ENCODE assay signal across 9 cellular contexts in the genomic region with DNA sequence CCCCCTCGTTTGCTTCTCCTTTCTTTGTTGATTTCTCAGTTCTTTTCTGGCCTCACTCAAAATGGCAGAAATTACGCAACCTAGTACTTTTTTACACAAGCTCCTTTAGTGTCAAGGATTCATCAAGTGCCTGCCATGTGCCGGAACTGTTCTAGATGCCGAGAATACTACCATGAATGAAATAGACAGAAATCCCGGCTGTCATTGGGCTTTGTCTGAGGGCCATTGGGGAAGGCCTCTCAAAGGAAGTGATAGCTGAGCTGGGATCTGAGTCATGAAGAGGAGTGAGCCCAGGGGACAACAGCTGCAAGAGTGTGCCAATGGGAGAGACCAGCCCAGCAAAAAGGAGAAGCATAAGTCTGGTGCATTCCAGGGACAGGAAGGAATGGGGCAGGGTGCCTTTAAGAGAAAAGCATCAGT. TPM values are rescaled to one million over a fixed set of nuclear protein-coding genes. Genes with fewer than 3 reads are reported as not detected.
DNase-seq lines count a peak whose midpoint lies in the region; ATAC-seq, FAIRE-seq and TF ChIP-seq lines count a peak whose summit lies in the region.
"Had no signal": no experiment of that assay in that cellular context is flagged by ENCODE, and none has a peak within 500 bp of the region (broad histone marks: within the 10 kb centered on the region; RNA-seq: fewer than 3 reads in every experiment).

No MANE protein-coding gene starts in this region.

- no peaks in the 10 kb centered on the region for H3K79me2 ChIP-seq in OCI-LY7 (ENCODE audit: insufficient read depth, low read depth, low read length)

- H3K27me3 ChIP-seq in SJCRH30, result no peaks in the 10 kb centered on the region
- no peaks in the 10 kb centered on the region for H3K27me3 ChIP-seq in foreskin keratinocyte
- H3K27me3 ChIP-seq in pancreas, result no peaks in the 10 kb centered on the region

- TF ChIP-seq POLR2A in H54 (IDR thresholded peaks at IDR 0.05; ENCODE audit: low read depth, low read length), result no peak

- H3K27ac Mint-ChIP-seq in activated naive CD8-positive, alpha-beta T cell treated with anti-CD3 and anti-CD28 coated beads for 36 hours, result no peak overlapping the region

- DNase-seq in H54 (ENCODE audit: insufficient read length, low spot score) (peak; percentile 50), SJCRH30 (peak; percentile 99 to 100), foreskin keratinocyte (peak; percentile 54 to 80), pancreas (peak in 1 of 6 donors; percentile 41), NCI-H1436 treated with DMSO at 0.1 percent for 48 hours (lab: John Stamatoyannopoulos, UW) (no peak), NCI-H2171 (lab: John Stamatoyannopoulos, UW) (no peak), OCI-LY7 (ENCODE audit: low spot score) (no peak)
- DNase-seq in activated naive CD8-positive, alpha-beta T cell treated with anti-CD3 and anti-CD28 coated beads for 36 hours, result no peak

- H2AFZ ChIP-seq in OCI-LY7 (ENCODE audit: low read length), result no peak overlapping the region

- CTCF ChIA-PET in OCI-LY7 (lab: Charles Lee; ENCODE audit: unreplicated experiment), result no interaction called here

- FAIRE-seq in H54 (lab: Jason Lieb, UNC), result peak; percentile 79
- no peak for FAIRE-seq in pancreas (lab: Jason Lieb, UNC)

- 79 to 81% methylated on average over 5 of the region's 5 CpGs for WGBS in pancreas, 2 donors

- peak overlapping the region; percentile 96 for H3K27ac ChIP-seq in SJCRH30
- H3K27ac ChIP-seq in foreskin keratinocyte, result peak overlapping the region; percentile 54
- H3K27ac ChIP-seq in pancreas, result peak overlapping the region in 3 of 4 donors; percentile 65 to 87 (median 79)
- no peak overlapping the region for H3K27ac ChIP-seq in OCI-LY7 (ENCODE audit: low read depth, low read length, poor library complexity, severe bottlenecking)

- H3K9me3 Mint-ChIP-seq in activated naive CD8-positive, alpha-beta T cell treated with anti-CD3 and anti-CD28 coated beads for 36 hours, result peaks cover 1% of the 10 kb centered on the region

- H3K9me3 ChIP-seq in SJCRH30 (replicated peaks) (no peaks in the 10 kb centered on the region), pancreas (no peaks in the 10 kb centered on the region), OCI-LY7 (ENCODE audit: low read length) (no peaks in the 10 kb centered on the region)

- intact Hi-C loops in pancreas (cut with DNase I), result no loop called here
- intact Hi-C loops in OCI-LY7 (cut with micrococcal nuclease; ENCODE audit: unreplicated experiment), result no loop called here

- H3K4me1 ChIP-seq in SJCRH30, result peaks cover 29% of the 10 kb centered on the region
- H3K4me1 ChIP-seq in foreskin keratinocyte, result peaks cover 30% of the 10 kb centered on the region
- peaks cover 5 to 18% (median 5%) of the 10 kb centered on the region in 3 donors for H3K4me1 ChIP-seq in pancreas
- no peaks in the 10 kb centered on the region for H3K4me1 ChIP-seq in OCI-LY7 (ENCODE audit: insufficient read depth, low read length, poor library complexity, severe bottlenecking)

- ATAC-seq in foreskin keratinocyte (peak; percentile 49), pancreas (peak in 3 of 4 donors; percentile 49 to 78 (median 55))

- no peaks in the 10 kb centered on the region for H3K9me2 ChIP-seq in OCI-LY7 (ENCODE audit: insufficient read depth, low read length)

- H3K36me3 Mint-ChIP-seq in activated naive CD8-positive, alpha-beta T cell treated with anti-CD3 and anti-CD28 coated beads for 36 hours, result no peaks in the 10 kb centered on the region
- H3K36me3 Mint-ChIP-seq: IgD-negative memory B cell had no signal

- TF ChIP-seq CTCF in foreskin keratinocyte (conservative IDR thresholded peaks at IDR 0.05) (no peak), pancreas (IDR thresholded peaks at IDR 0.05) (no peak), OCI-LY7 (conservative IDR thresholded peaks at IDR 0.05; ENCODE audit: low read length) (no peak)

- H4K20me1 ChIP-seq in OCI-LY7 (ENCODE audit: insufficient read depth, low read length), result no peaks in the 10 kb centered on the region

- H3K36me3 ChIP-seq in SJCRH30 (no peaks in the 10 kb centered on the region), pancreas (no peaks in the 10 kb centered on the region), OCI-LY7 (ENCODE audit: insufficient read depth, low read length) (no peaks in the 10 kb centered on the region)

- H3K27me3 Mint-ChIP-seq in activated naive CD8-positive, alpha-beta T cell treated with anti-CD3 and anti-CD28 coated beads for 36 hours, result peaks cover 3% of the 10 kb centered on the region
- H3K27me3 Mint-ChIP-seq: IgD-negative memory B cell had no signal

- BruUV-seq in OCI-LY7 (replicated peaks; lab: Mats Ljungman, UMichigan), result no TSS peak

- POLR2A ChIA-PET in OCI-LY7 (lab: Charles Lee), result interaction anchor here (0.7 kb wide), 1 partner anchor 9 kb away, joined by 3 read pairs; no protein-coding TSS in a partner anchor

- H3K4me3 Mint-ChIP-seq in activated naive CD8-positive, alpha-beta T cell treated with anti-CD3 and anti-CD28 coated beads for 36 hours, result no peak overlapping the region

- peaks cover 22% of the 10 kb centered on the region for H3K4me1 Mint-ChIP-seq in activated naive CD8-positive, alpha-beta T cell treated with anti-CD3 and anti-CD28 coated beads for 36 hours

- H3K4me3 ChIP-seq in SJCRH30 (peak overlapping the region; percentile 5; the same call in 1 of the 2 replicates), pancreas (no peak overlapping the region), OCI-LY7 (ENCODE audit: low read depth, low read length, poor library complexity, severe bottlenecking) (no peak overlapping the region)

- H3K4me2 ChIP-seq in OCI-LY7 (ENCODE audit: low read length), result no peak overlapping the region

RNA-seq across cellular contexts. Expression of gene PPP1CB, which starts 34.3 kb away (rescaled TPM):
- total RNA-seq in SJCRH30 (2014; rRNA removed; shearing (Covaris generic)), result 254 and 274 TPM in 2 replicates
- total RNA-seq in foreskin keratinocyte (145 and 162 TPM in 2 replicates), pancreas (100 to 1,000 TPM in 3 of 6 donors, 10 to 100 TPM in 3; 78.4 to 205 (median 98.7) TPM), OCI-LY7 (2022) (127 and 144 TPM in 2 replicates)
- polyA plus RNA-seq in foreskin keratinocyte (54.0 and 65.6 TPM in 2 replicates), pancreas (10 to 100 TPM; 33.2 to 50.3 TPM)
- total RNA-seq in activated naive CD8-positive, alpha-beta T cell treated with anti-CD3 and anti-CD28 coated beads for 36 hours, result 100 to 1,000 TPM; 229 to 232 TPM
- total RNA-seq in OCI-LY7 (2014; rRNA removed; shearing (Covaris generic)), result 48.5 and 67.5 TPM in 2 replicates

Comparison
In these comparisons a context has a peak if more than half of its experiments do, and no peak if none do; other contexts are left out.
1. DNase-seq: peak in H54 (single experiment), SJCRH30 (2 of 2) and foreskin keratinocyte (2 of 2); none in NCI-H1436 treated with DMSO at 0.1 percent for 48 hours (single experiment), activated naive CD8-positive, alpha-beta T cell treated with anti-CD3 and anti-CD28 coated beads for 36 hours (single experiment), NCI-H2171 (single experiment) and OCI-LY7 (single experiment).